In the genomic region with DNA sequence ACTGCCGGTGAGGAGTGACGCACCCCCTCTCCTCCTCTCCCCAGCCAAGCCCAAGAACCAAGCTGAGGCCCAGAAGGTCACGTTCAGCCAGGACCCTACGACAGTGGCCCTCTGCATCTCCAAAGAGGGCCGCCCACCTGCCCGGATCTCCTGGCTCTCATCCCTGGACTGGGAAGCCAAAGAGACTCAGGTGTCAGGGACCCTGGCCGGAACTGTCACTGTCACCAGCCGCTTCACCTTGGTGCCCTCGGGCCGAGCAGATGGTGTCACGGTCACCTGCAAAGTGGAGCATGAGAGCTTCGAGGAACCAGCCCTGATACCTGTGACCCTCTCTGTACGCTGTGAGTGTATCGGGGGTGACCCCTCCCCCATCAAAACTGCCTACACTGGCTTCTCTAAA, we compare ENCODE assay signal across 1 cellular context.
TF ChIP-seq lines count a peak whose summit lies in the region.

No MANE protein-coding gene starts in this region.

TF ChIP-seq in HepG2, 621 proteins besides CTCF, POLR2A, EP300 and RAD21:
- TF ChIP-seq NRL (CRISPR knock-in tag; IDR thresholded peaks at IDR 0.05; ENCODE audit: borderline replicate concordance) (0 out of 2 replicates have a peak, but pooled peaks have one; percentile 29), NFKBIZ (CRISPR knock-in tag; IDR thresholded peaks at IDR 0.05) (no peak), ZNF24 (IDR thresholded peaks at IDR 0.05) (no peak), AGO2 (optimal IDR thresholded peaks at IDR 0.05; ENCODE audit: low read depth, low read length) (peak; percentile 66), ZIK1 (CRISPR knock-in tag; IDR thresholded peaks at IDR 0.05; ENCODE audit: borderline replicate concordance, low read depth) (no peak), RFX3 (CRISPR knock-in tag; IDR thresholded peaks at IDR 0.05) (no peak), ZNF3 (CRISPR knock-in tag; IDR thresholded peaks at IDR 0.05) (0 out of 2 replicates have a peak, but pooled peaks have one; percentile 53)
- TF ChIP-seq, protein P1, sequence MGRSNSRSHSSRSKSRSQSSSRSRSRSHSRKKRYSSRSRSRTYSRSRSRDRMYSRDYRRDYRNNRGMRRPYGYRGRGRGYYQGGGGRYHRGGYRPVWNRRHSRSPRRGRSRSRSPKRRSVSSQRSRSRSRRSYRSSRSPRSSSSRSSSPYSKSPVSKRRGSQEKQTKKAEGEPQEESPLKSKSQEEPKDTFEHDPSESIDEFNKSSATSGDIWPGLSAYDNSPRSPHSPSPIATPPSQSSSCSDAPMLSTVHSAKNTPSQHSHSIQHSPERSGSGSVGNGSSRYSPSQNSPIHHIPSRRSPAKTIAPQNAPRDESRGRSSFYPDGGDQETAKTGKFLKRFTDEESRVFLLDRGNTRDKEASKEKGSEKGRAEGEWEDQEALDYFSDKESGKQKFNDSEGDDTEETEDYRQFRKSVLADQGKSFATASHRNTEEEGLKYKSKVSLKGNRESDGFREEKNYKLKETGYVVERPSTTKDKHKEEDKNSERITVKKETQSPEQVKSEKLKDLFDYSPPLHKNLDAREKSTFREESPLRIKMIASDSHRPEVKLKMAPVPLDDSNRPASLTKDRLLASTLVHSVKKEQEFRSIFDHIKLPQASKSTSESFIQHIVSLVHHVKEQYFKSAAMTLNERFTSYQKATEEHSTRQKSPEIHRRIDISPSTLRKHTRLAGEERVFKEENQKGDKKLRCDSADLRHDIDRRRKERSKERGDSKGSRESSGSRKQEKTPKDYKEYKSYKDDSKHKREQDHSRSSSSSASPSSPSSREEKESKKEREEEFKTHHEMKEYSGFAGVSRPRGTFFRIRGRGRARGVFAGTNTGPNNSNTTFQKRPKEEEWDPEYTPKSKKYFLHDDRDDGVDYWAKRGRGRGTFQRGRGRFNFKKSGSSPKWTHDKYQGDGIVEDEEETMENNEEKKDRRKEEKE (IDR thresholded peaks at IDR 0.05): no peak
